Comparison of ENCODE assay signal across 20 cellular contexts in genomic region chr13:35879111-35879510, GRCh38.
"Had no signal": no experiment of that assay in that cellular context is flagged by ENCODE, and none has a peak within 500 bp of the region (broad histone marks: within the 10 kb centered on the region; RNA-seq: fewer than 3 reads in every experiment).

No MANE protein-coding gene starts in this region.

- H3K4me3 ChIP-seq: ascending aorta, hepatocyte, left lung, lung, thoracic aorta, upper lobe of left lung had no signal

- DNase-seq: activated CD4-positive, alpha-beta T cell treated with anti-CD3 and anti-CD28 coated beads, Interleukin-2, amount 10 ng/mL, durations not matched to agents 24 days and 14 days; activated CD8-positive, alpha-beta T cell treated with anti-CD3 and anti-CD28 coated beads, Interleukin-2, amount 10 ng/mL, durations not matched to agents 7 days and 5 days; activated gamma-delta T cell treated with Interleukin-2 at 50 U/mL for 16 hours; brain microvascular endothelial cell; effector CD8-positive, alpha-beta T cell; foreskin melanocyte; immature natural killer cell; left lung; naive thymus-derived CD4-positive, alpha-beta T cell; retina; stimulated activated CD4-positive, alpha-beta T cell treated with anti-CD3 and anti-CD28 coated beads, Interleukin-2, amount 100 ng/mL, for 48 hours; stimulated activated naive CD4-positive, alpha-beta T cell; upper lobe of left lung had no signal

- H3K27me3 ChIP-seq: ascending aorta, brain microvascular endothelial cell, hepatocyte, left lung, upper lobe of left lung had no signal

- H3K79me2 ChIP-seq: hepatocyte had no signal

- H3K27ac ChIP-seq: ascending aorta, brain microvascular endothelial cell, hepatocyte, left lung, thoracic aorta, upper lobe of left lung had no signal

- H3K4me2 ChIP-seq: hepatocyte had no signal

- H3K36me3 ChIP-seq: ascending aorta, brain microvascular endothelial cell, left lung, thoracic aorta, upper lobe of left lung had no signal

- ATAC-seq: activated CD4-positive, CD25-positive, alpha-beta regulatory T cell treated with anti-CD3 and anti-CD28 coated beads, Interleukin-2, amount 50 U/mL, for 24 hours; activated CD8-positive, alpha-beta T cell treated with anti-CD3 and anti-CD28 coated beads, Interleukin-2, amount 10 ng/mL, durations not matched to agents 7 days and 5 days; activated naive CD4-positive, alpha-beta T cell treated with anti-CD3 and anti-CD28 coated beads, Interleukin-2, amount 50 U/mL, for 72 hours; esophagus mucosa; left lung; naive thymus-derived CD4-positive, alpha-beta T cell had no signal

- H3K4me1 ChIP-seq: ascending aorta, left lung had no signal

- H3K9me3 ChIP-seq: ascending aorta, left lung, thoracic aorta, upper lobe of left lung had no signal

- H2AFZ ChIP-seq: hepatocyte had no signal
